In genomic region chr10:100579261-100579660, GRCh38 we compare ENCODE assay signal across 1 cellular context.
TF ChIP-seq lines count a peak whose summit lies in the region.

No MANE protein-coding gene starts in this region.

TF ChIP-seq in GM23338, 12 proteins besides CTCF, POLR2A, EP300 and RAD21 (continued from another document):
- TF ChIP-seq REST (IDR thresholded peaks at IDR 0.05; ENCODE audit: unreplicated experiment) (no peak), ETS1 (IDR thresholded peaks at IDR 0.05) (no peak), ZNF114 (CRISPR knock-in tag; IDR thresholded peaks at IDR 0.05) (no peak)
